ENCODE assay signal across 1 cellular context in genomic region chr7:27124979-27125689, GRCh38.
TF ChIP-seq lines count a peak whose summit lies in the region.

No MANE protein-coding gene starts in this region.

TF ChIP-seq in HCT116, 20 proteins besides CTCF, POLR2A, EP300 and RAD21:
- no peak for TF ChIP-seq EZH2 (IDR thresholded peaks at IDR 0.05)
- TF ChIP-seq MAX (IDR thresholded peaks at IDR 0.05): no peak
- no peak for TF ChIP-seq ELF1 (IDR thresholded peaks at IDR 0.05; ENCODE audit: borderline replicate concordance, low read depth)
- no peak for TF ChIP-seq YY1 (IDR thresholded peaks at IDR 0.05; ENCODE audit: extremely low read depth, insufficient replicate concordance, low read depth, low read length)
- no peak for TF ChIP-seq SP1 (IDR thresholded peaks at IDR 0.05; ENCODE audit: low read depth)
- TF ChIP-seq TCF7L2 (IDR thresholded peaks at IDR 0.05; ENCODE audit: borderline replicate concordance, extremely low read depth, insufficient read depth, insufficient read length): no peak
- no peak for TF ChIP-seq POLR2AphosphoS5 (IDR thresholded peaks at IDR 0.05; ENCODE audit: low read depth, low read length)
- TF ChIP-seq ZNF274 (IDR thresholded peaks at IDR 0.05; ENCODE audit: low read depth, low read length): no peak
- no peak for TF ChIP-seq EZH2phosphoT487 (IDR thresholded peaks at IDR 0.05; ENCODE audit: borderline replicate concordance)
- TF ChIP-seq ATF3 (IDR thresholded peaks at IDR 0.05): no peak
- no peak for TF ChIP-seq ZFX (IDR thresholded peaks at IDR 0.05)
- TF ChIP-seq SRF (IDR thresholded peaks at IDR 0.05; ENCODE audit: low read depth): no peak
- TF ChIP-seq JUND (IDR thresholded peaks at IDR 0.05): no peak
- TF ChIP-seq REST (IDR thresholded peaks at IDR 0.05; ENCODE audit: low read depth): no peak
- TF ChIP-seq EGR1 (IDR thresholded peaks at IDR 0.05; ENCODE audit: low read depth): no peak
